Comparison of ENCODE assay signal across 19 cellular contexts in genomic region chr11:34928268-34928959, GRCh38. TPM values are rescaled to one million over a fixed set of nuclear protein-coding genes. Genes with fewer than 3 reads are reported as not detected.
DNase-seq lines count a peak whose midpoint lies in the region; ATAC-seq, FAIRE-seq and TF ChIP-seq lines count a peak whose summit lies in the region.
"Had no signal": no experiment of that assay in that cellular context is flagged by ENCODE, and none has a peak within 500 bp of the region (broad histone marks: within the 10 kb centered on the region; RNA-seq: fewer than 3 reads in every experiment).

No MANE protein-coding gene starts in this region.

- peak overlapping the region; percentile 70; the same call in 1 of the 2 replicates for H4K5ac ChIP-seq in IMR-90 (ENCODE audit: low read depth, low read length)

- H3K9me3 ChIP-seq in Caco-2 (no peaks in the 10 kb centered on the region), IMR-90 (ENCODE audit: control insufficient read depth, insufficient read depth, low read length) (no peaks in the 10 kb centered on the region), K562 (replicated peaks; ENCODE audit: control insufficient read depth, insufficient read depth, low read depth, low read length) (no peaks in the 10 kb centered on the region), smooth muscle cell (replicated peaks; ENCODE audit: low read depth) (no peaks in the 10 kb centered on the region)
- H3K9me3 ChIP-seq: BLaER1 treated with 17β-estradiol and CSF1 and Interleukin-3, amounts not matched to agents 10 nM and 100 nM had no signal

- H3K56ac ChIP-seq in IMR-90 (ENCODE audit: extremely low read depth, insufficient read depth, low read length), result no peak overlapping the region

- no peak for TF ChIP-seq RAD21 in IMR-90 (IDR thresholded peaks at IDR 0.05; ENCODE audit: low read length)
- no peak for TF ChIP-seq RAD21 in K562 (CRISPR knock-in tag; conservative IDR thresholded peaks at IDR 0.05 in 1 of 2, IDR thresholded peaks at IDR 0.05 in 1 of 2)

- no peak overlapping the region for H4K91ac ChIP-seq in IMR-90 (ENCODE audit: insufficient read depth, low read depth, low read length)

- H3K27ac Mint-ChIP-seq in Caco-2 (ENCODE audit: unreplicated experiment), result peak overlapping the region; percentile 37
- H3K27ac Mint-ChIP-seq: GM23338, H9, HFFc6 had no signal

- H3K4me1 ChIP-seq in Caco-2, result peaks cover 50% of the 10 kb centered on the region
- H3K4me1 ChIP-seq in IMR-90 (ENCODE audit: control insufficient read depth, insufficient read depth, low read length), result peaks cover 14% of the 10 kb centered on the region
- peaks cover 0 to 4% of the 10 kb centered on the region in 2 experiments; a peak in 3 of 5 replicates for H3K4me1 ChIP-seq in K562 (replicated peaks in 1 of 2; ENCODE audit: control insufficient read depth in 2 of 2, insufficient read depth in 2 of 2, low read length in 2 of 2)
- peaks cover 25% of the 10 kb centered on the region for H3K4me1 ChIP-seq in smooth muscle cell (ENCODE audit: low read depth)

- no peak for DNase-seq in Caco-2
- DNase-seq in IMR-90, result peak; percentile 31
- DNase-seq in K562 (ENCODE audit: extremely low read depth in 1 of 4, low spot score in 3 of 4), result no peak
- no peak for DNase-seq in smooth muscle cell (lab: John Stamatoyannopoulos, UW; ENCODE audit: unreplicated experiment)
- DNase-seq in foreskin melanocyte, result no peak
- no peak for DNase-seq in superior temporal gyrus (ENCODE audit: extremely low spot score)
- DNase-seq: ACHN; Calu3; CD4-positive, CD25-positive, alpha-beta regulatory T cell; DMS 273 treated with DMSO at 0.1 percent for 48 hours; H9; HFFc6 had no signal

- H3K9ac ChIP-seq in IMR-90 (ENCODE audit: low read depth, low read length) (peak overlapping the region; percentile 19; the same call in 1 of the 2 replicates), K562 (ENCODE audit: insufficient read depth in 1 of 2, low read depth in 2 of 2, low read length in 2 of 2) (no peak overlapping the region), smooth muscle cell (ENCODE audit: low read depth) (no peak overlapping the region)
- H3K9ac ChIP-seq: BLaER1 treated with 17β-estradiol and CSF1 and Interleukin-3, amounts not matched to agents 10 nM and 100 nM; KMS-11 had no signal

- H3K27me3 Mint-ChIP-seq in Caco-2 (ENCODE audit: insufficient read depth, unreplicated experiment), result no peaks in the 10 kb centered on the region
- H3K27me3 Mint-ChIP-seq: CD4-positive, CD25-positive, alpha-beta regulatory T cell had no signal

- peaks cover 41% of the 10 kb centered on the region for H3K4me1 Mint-ChIP-seq in Caco-2 (ENCODE audit: low read depth, unreplicated experiment)

- intact Hi-C loops in Caco-2 (cut with micrococcal nuclease; ENCODE audit: unreplicated experiment) (loop anchor here (5.0 kb wide), 2 partner anchors 209 to 559 kb away; partner anchors contain the start of gene CD44), IMR-90 (cut with micrococcal nuclease) (loop anchor here (5.0 to 10.0 kb wide), 4 partner anchors 69 to 376 kb away; no protein-coding TSS in a partner anchor), K562 (cut with micrococcal nuclease) (loop anchor here (5.0 kb wide), 3 partner anchors 69 to 559 kb away; no protein-coding TSS in a partner anchor)

- H3K79me2 ChIP-seq in K562 (ENCODE audit: control insufficient read depth, insufficient read depth, low read length), result peaks cover 66% of the 10 kb centered on the region
- H3K79me2 ChIP-seq in smooth muscle cell (ENCODE audit: low read depth), result peaks cover 78% of the 10 kb centered on the region

- TF ChIP-seq CTCF in Caco-2 (IDR thresholded peaks at IDR 0.05; ENCODE audit: insufficient read depth in 1 of 2, low read depth in 1 of 2, low read length in 1 of 2, severe bottlenecking in 1 of 2, unreplicated experiment in 1 of 2) (no peak), IMR-90 (conservative IDR thresholded peaks at IDR 0.05; ENCODE audit: low read depth, low read length) (no peak), K562 (IDR thresholded peaks at IDR 0.05 in 2 of 3, conservative IDR thresholded peaks at IDR 0.05 in 1 of 3; ENCODE audit: insufficient read depth in 2 of 3, low read depth in 1 of 3, low read length in 3 of 3) (no peak), smooth muscle cell (IDR thresholded peaks at IDR 0.05; ENCODE audit: borderline replicate concordance, insufficient read depth, poor library complexity, severe bottlenecking) (no peak)

- H3K36me3 Mint-ChIP-seq in Caco-2 (ENCODE audit: insufficient read depth, unreplicated experiment), result peaks cover 12% of the 10 kb centered on the region

- no peak overlapping the region for H2BK15ac ChIP-seq in IMR-90 (ENCODE audit: low read depth, low read length)

- POLR2A ChIA-PET in Caco-2 (lab: Charles Lee), result interaction anchor here (0.6 kb wide), 1 partner anchor 81 kb away, joined by 5 read pairs; no protein-coding TSS in a partner anchor
- POLR2A ChIA-PET in IMR-90 (lab: Charles Lee; ENCODE audit: unreplicated experiment), result interaction anchor here (0.6 to 1.5 kb wide), 3 partner anchors 11 to 212 kb away, joined by 5 to 9 read pairs (median 6); no protein-coding TSS in a partner anchor
- POLR2A ChIA-PET in K562 (lab: Yijun Ruan, JAX), result interaction anchor here (3.0 kb wide), 1 partner anchor 10 kb away, joined by 11 read pairs; no protein-coding TSS in a partner anchor

- BruUV-seq in Caco-2 (replicated peaks; lab: Mats Ljungman, UMichigan) (no TSS peak), IMR-90 (replicated peaks; lab: Mats Ljungman, UMichigan) (no TSS peak), K562 (replicated peaks; lab: Mats Ljungman, UMichigan) (no TSS peak)

- no peak overlapping the region for H2AK9ac ChIP-seq in IMR-90 (replicated peaks; ENCODE audit: low read depth, low read length, poor library complexity)

- H3K36me3 ChIP-seq in Caco-2 (ENCODE audit: control insufficient read depth, insufficient read depth, low read length) (no peaks in the 10 kb centered on the region), IMR-90 (ENCODE audit: control insufficient read depth, insufficient read depth, low read length) (no peaks in the 10 kb centered on the region; the same call in 1 of the 2 replicates), K562 (ENCODE audit: control insufficient read depth, insufficient read depth, low read length) (peaks cover 14% of the 10 kb centered on the region; the same call in 1 of the 3 replicates), smooth muscle cell (ENCODE audit: low read depth) (peaks cover 12% of the 10 kb centered on the region)

- CTCF ChIA-PET in Caco-2 (lab: Charles Lee) (interaction anchor here (0.7 kb wide), 1 partner anchor 211 kb away, joined by 3 read pairs; no protein-coding TSS in a partner anchor), IMR-90 (lab: Yijun Ruan, JAX) (interaction anchor here (1.0 kb wide), 1 partner anchor 10 kb away, joined by 3 read pairs; no protein-coding TSS in a partner anchor), K562 (lab: Yijun Ruan, JAX; ENCODE audit: low intra/inter-chr PET ratio) (no interaction called here)

- peak overlapping the region; percentile 44 for H3K4me3 Mint-ChIP-seq in Caco-2 (ENCODE audit: unreplicated experiment)
- H3K4me3 Mint-ChIP-seq: CD4-positive, CD25-positive, alpha-beta regulatory T cell; GM23338; H9; HFFc6 had no signal

- H3K4ac ChIP-seq in IMR-90 (ENCODE audit: low read depth, low read length), result no peak overlapping the region

- no peak overlapping the region for H3K4me3 ChIP-seq in Caco-2 (ENCODE audit: low read depth, low read length)
- H3K4me3 ChIP-seq in IMR-90 (ENCODE audit: insufficient read depth, low read depth, low read length), result no peak overlapping the region
- no peak overlapping the region for H3K4me3 ChIP-seq in K562
- H3K4me3 ChIP-seq in smooth muscle cell, result no peak overlapping the region
- H3K4me3 ChIP-seq: BLaER1 treated with 17β-estradiol and CSF1 and Interleukin-3, amounts not matched to agents 10 nM and 100 nM; GM12878; GM23338 had no signal

- no peak for FAIRE-seq in K562 (lab: Jason Lieb, UNC)
- FAIRE-seq: GM12878, GM18507 had no signal

- no peak overlapping the region for H2AFZ ChIP-seq in IMR-90 (replicated peaks; ENCODE audit: low read length, poor library complexity)
- no peak overlapping the region for H2AFZ ChIP-seq in K562 (ENCODE audit: low read depth, low read length)
- H2AFZ ChIP-seq in smooth muscle cell (ENCODE audit: low read depth), result no peak overlapping the region
- H2AFZ ChIP-seq: GM23338 had no signal

- H2BK5ac ChIP-seq in IMR-90 (ENCODE audit: low read depth, low read length, poor library complexity, severe bottlenecking), result peak overlapping the region; percentile 63

- no peaks in the 10 kb centered on the region for H3K9me3 Mint-ChIP-seq in Caco-2 (ENCODE audit: unreplicated experiment)
- H3K9me3 Mint-ChIP-seq: CD4-positive, CD25-positive, alpha-beta regulatory T cell; GM23338; H9; HFFc6 had no signal

- peak; percentile 36 for ATAC-seq in IMR-90 (ENCODE audit: low read depth)
- ATAC-seq in K562, result peak; percentile 28; the same call in 1 of the 3 replicates
- ATAC-seq in GM21526 (IDR thresholded peaks at IDR 0.05; ENCODE audit: low FRiP score, unreplicated experiment), result no peak
- ATAC-seq: GM12878, GM23338 had no signal

- H2AK5ac ChIP-seq in IMR-90 (ENCODE audit: low read depth, low read length), result no peak overlapping the region

- TF ChIP-seq EP300 in K562 (IDR thresholded peaks at IDR 0.05; ENCODE audit: low read length), result no peak

- H4K8ac ChIP-seq in IMR-90 (ENCODE audit: low read depth in 2 of 2, low read length in 2 of 2), result no peak overlapping the region

- no peak overlapping the region for H2BK20ac ChIP-seq in IMR-90 (ENCODE audit: low read depth, low read length)

- H3K14ac ChIP-seq in IMR-90 (replicated peaks; ENCODE audit: low read depth, low read length), result no peak overlapping the region

- peak overlapping the region; percentile 2; the same call in 1 of the 2 replicates for H3K23ac ChIP-seq in IMR-90 (ENCODE audit: low read depth, low read length)

- H3K18ac ChIP-seq in IMR-90 (ENCODE audit: low read depth, low read length), result peak overlapping the region; percentile 91

- peak overlapping the region; percentile 66; the same call in 1 of the 2 replicates for H3K27ac ChIP-seq in IMR-90 (ENCODE audit: insufficient read depth, low read length)
- no peak overlapping the region for H3K27ac ChIP-seq in K562 (ENCODE audit: extremely low read depth, low read depth, low read length)
- H3K27ac ChIP-seq in smooth muscle cell (ENCODE audit: low read depth), result no peak overlapping the region
- H3K27ac ChIP-seq: HL-60, KMS-11 had no signal

- TF ChIP-seq POLR2A in IMR-90 (IDR thresholded peaks at IDR 0.05; ENCODE audit: low read depth, low read length), result no peak
- no peak for TF ChIP-seq POLR2A in K562 (conservative IDR thresholded peaks at IDR 0.05)

- H4K20me1 ChIP-seq in IMR-90 (ENCODE audit: insufficient read depth, low read length) (no peaks in the 10 kb centered on the region; the same call in 1 of the 2 replicates), K562 (replicated peaks; ENCODE audit: control insufficient read depth, insufficient read depth, low read length) (0 out of 2 replicates have a peak, but pooled peaks cover 5% of the 10 kb centered on the region), smooth muscle cell (ENCODE audit: low read depth) (peaks cover 98% of the 10 kb centered on the region)

- no peaks in the 10 kb centered on the region for H3K9me1 ChIP-seq in IMR-90 (ENCODE audit: insufficient read depth, low read length)
- no peaks in the 10 kb centered on the region for H3K9me1 ChIP-seq in K562 (ENCODE audit: control insufficient read depth, insufficient read depth, low read length)

- H3K27me3 ChIP-seq in Caco-2 (replicated peaks; ENCODE audit: control insufficient read depth, insufficient read depth, low read length) (no peaks in the 10 kb centered on the region), IMR-90 (ENCODE audit: control insufficient read depth, insufficient read depth, low read length) (no peaks in the 10 kb centered on the region), K562 (ENCODE audit: control insufficient read depth in 2 of 2, insufficient read depth in 2 of 2, low read length in 2 of 2) (no peaks in the 10 kb centered on the region), smooth muscle cell (ENCODE audit: low read depth) (no peaks in the 10 kb centered on the region)
- H3K27me3 ChIP-seq: BLaER1 treated with 17β-estradiol and CSF1 and Interleukin-3, amounts not matched to agents 10 nM and 100 nM had no signal

- dilution Hi-C loops in IMR-90 (cut with HindIII; ENCODE audit: low sequenced_read_pairs, unreplicated experiment), result no loop called here

- H3F3A ChIP-seq in smooth muscle cell (ENCODE audit: low read depth), result no peaks in the 10 kb centered on the region

- no peak overlapping the region for H2BK120ac ChIP-seq in IMR-90 (ENCODE audit: low read depth, low read length)

- H3K4me2 ChIP-seq in IMR-90 (ENCODE audit: low read depth, low read length), result peak overlapping the region; percentile 77
- no peak overlapping the region for H3K4me2 ChIP-seq in K562 (ENCODE audit: insufficient read depth, low read length)
- H3K4me2 ChIP-seq in smooth muscle cell, result peak overlapping the region; percentile 49
- H3K4me2 ChIP-seq: GM23338, KMS-11 had no signal

- in situ Hi-C loops in IMR-90 (cut with MboI; ENCODE audit: low sequenced_read_pairs), result no loop called here
- in situ Hi-C loops in K562 (cut with MboI), result loop anchor here (5.0 to 25.0 kb wide), 2 partner anchors 309 to 464 kb away; no protein-coding TSS in a partner anchor

- no CpG with 5 or more reads among the region's 3 CpGs for WGBS in IMR-90 (ENCODE audit: extremely low coverage in 2 of 2, insufficient read length in 1 of 2), 2 experiments
- WGBS in K562 (ENCODE audit: insufficient coverage, low coverage, missing lambda C conversion rate), result 11% methylated on average over 3 of the region's 3 CpGs
- WGBS in smooth muscle cell (ENCODE audit: low lambda C conversion rate), result 32% methylated on average over 3 of the region's 3 CpGs

- peaks cover 21 to 48% of the 10 kb centered on the region in 2 experiments for H3K79me1 ChIP-seq in IMR-90 (ENCODE audit: low read depth in 1 of 2, low read length in 2 of 2)

RNA-seq across cellular contexts. Expression of gene PDHX, which starts 12.0 kb away (rescaled TPM):
- total RNA-seq in Caco-2 (2022) (78.5 and 85.4 TPM in 2 replicates), IMR-90 (2012; rRNA removed) (26.7 and 37.2 TPM in 2 replicates), K562 (2014; rRNA removed) (23.7 and 28.4 TPM in 2 replicates), K562 (2014; rRNA removed; fragmentation: Illumina TruSeq; extraction: Trizol) (41.3 and 47.6 TPM in 2 replicates), K562 (2015; rRNA removed; fragmentation: Illumina TruSeq; extraction: Trizol) (38.5 and 38.9 TPM in 2 replicates), K562 (2021) (35.0 and 41.3 TPM in 2 replicates), smooth muscle cell (56.7 and 100 TPM in 2 replicates)
- polyA plus RNA-seq in IMR-90 (2012; rRNA removed) (18.6 and 19.8 TPM in 2 replicates), K562 (2011; rRNA removed) (27.5 and 32.9 TPM in 2 replicates), K562 (2014; fragmentation: Illumina TruSeq; extraction: Trizol) (37.9 and 43.5 TPM in 2 replicates), K562 (2014; fragmentation: Nextera tagmentation; extraction: Ambion mirVana) (10 to 100 TPM; 20.8 to 31.2 TPM), K562 (2014; rRNA removed) (21.6 and 24.0 TPM in 2 replicates), smooth muscle cell (46.6 and 56.6 TPM in 2 replicates)
- polyA plus RNA-seq in IMR-90 (2012; cell fraction: cytosol; rRNA removed), result 6.4 and 6.9 TPM in 2 replicates
- polyA plus RNA-seq in IMR-90 (2012; cell fraction: nucleus; rRNA removed; ENCODE audit: low replicate concordance), result 5.5 and 20.4 TPM in 2 replicates
- 20.9 and 58.2 TPM in 2 replicates for total RNA-seq in K562 (2011; cell fraction: chromatin; rRNA removed; ENCODE audit: low replicate concordance)
- 10.5 and 13.6 TPM in 2 replicates for total RNA-seq in K562 (2011; cell fraction: nucleolus; rRNA removed)
- 13.7 and 14.1 TPM in 2 replicates for total RNA-seq in K562 (2011; cell fraction: nucleoplasm; rRNA removed)
- 14.9 and 23.2 TPM in 2 replicates for polyA plus RNA-seq in K562 (2011; cell fraction: cytosol; rRNA removed)
- polyA plus RNA-seq in K562 (2011; cell fraction: nucleus; rRNA removed), result 16.6 and 20.2 TPM in 2 replicates
- polyA plus RNA-seq in K562 (2012), result 25.6 and 31.6 TPM in 2 replicates
- polyA minus RNA-seq in K562 (2011; rRNA and poly(A)+ RNA removed), result 54.1 and 64.9 TPM in 2 replicates
- polyA minus RNA-seq in K562 (2011; cell fraction: cytosol; rRNA and poly(A)+ RNA removed), result 20.7 and 24.3 TPM in 2 replicates
- 20.5 and 32.1 TPM in 2 replicates for polyA minus RNA-seq in K562 (2011; cell fraction: nucleus; rRNA and poly(A)+ RNA removed)

RNA-seq across cellular contexts. Expression of gene APIP, which starts 12.2 kb away (rescaled TPM):
- 19.8 and 21.1 TPM in 2 replicates for total RNA-seq in Caco-2 (2022)
- 9.9 and 23.1 TPM in 2 replicates for total RNA-seq in IMR-90 (2012; rRNA removed)
- 13.9 and 16.6 TPM in 2 replicates for polyA plus RNA-seq in IMR-90 (2012; rRNA removed)
- 3.9 and 4.0 TPM in 2 replicates for polyA plus RNA-seq in IMR-90 (2012; cell fraction: cytosol; rRNA removed)
- polyA plus RNA-seq in IMR-90 (2012; cell fraction: nucleus; rRNA removed; ENCODE audit: low replicate concordance), result 1.5 and 13.2 TPM in 2 replicates
- 4.8 and 13.9 TPM in 2 replicates for total RNA-seq in K562 (2011; cell fraction: chromatin; rRNA removed; ENCODE audit: low replicate concordance)
- 3.8 and 5.9 TPM in 2 replicates for total RNA-seq in K562 (2011; cell fraction: nucleolus; rRNA removed)
- 8.6 and 9.2 TPM in 2 replicates for total RNA-seq in K562 (2011; cell fraction: nucleoplasm; rRNA removed)
- total RNA-seq in K562 (2014; rRNA removed), result 49.8 and 63.7 TPM in 2 replicates
- 91.4 and 96.8 TPM in 2 replicates for total RNA-seq in K562 (2014; rRNA removed; fragmentation: Illumina TruSeq; extraction: Trizol)
- 79.7 and 92.2 TPM in 2 replicates for total RNA-seq in K562 (2015; rRNA removed; fragmentation: Illumina TruSeq; extraction: Trizol)
- total RNA-seq in K562 (2021), result 63.8 and 67.4 TPM in 2 replicates
- 49.5 and 65.7 TPM in 2 replicates for polyA plus RNA-seq in K562 (2011; rRNA removed)
- 15.0 and 31.1 TPM in 2 replicates for polyA plus RNA-seq in K562 (2011; cell fraction: cytosol; rRNA removed)
- 15.0 and 26.2 TPM in 2 replicates for polyA plus RNA-seq in K562 (2011; cell fraction: nucleus; rRNA removed)
- polyA plus RNA-seq in K562 (2012), result 53.1 and 71.4 TPM in 2 replicates
- polyA plus RNA-seq in K562 (2014; fragmentation: Illumina TruSeq; extraction: Trizol), result 66.0 and 76.7 TPM in 2 replicates
- polyA plus RNA-seq in K562 (2014; fragmentation: Nextera tagmentation; extraction: Ambion mirVana), result 100 to 1,000 TPM; 100 to 110 TPM
- 80.3 and 82.8 TPM in 2 replicates for polyA plus RNA-seq in K562 (2014; rRNA removed)
- 32.2 and 38.1 TPM in 2 replicates for polyA minus RNA-seq in K562 (2011; rRNA and poly(A)+ RNA removed)
- polyA minus RNA-seq in K562 (2011; cell fraction: cytosol; rRNA and poly(A)+ RNA removed), result 21.0 and 22.5 TPM in 2 replicates
- 4.8 and 8.4 TPM in 2 replicates for polyA minus RNA-seq in K562 (2011; cell fraction: nucleus; rRNA and poly(A)+ RNA removed)
- total RNA-seq in smooth muscle cell, result 22.0 and 24.9 TPM in 2 replicates
- polyA plus RNA-seq in smooth muscle cell, result 12.8 and 13.7 TPM in 2 replicates
